In the genomic region with DNA sequence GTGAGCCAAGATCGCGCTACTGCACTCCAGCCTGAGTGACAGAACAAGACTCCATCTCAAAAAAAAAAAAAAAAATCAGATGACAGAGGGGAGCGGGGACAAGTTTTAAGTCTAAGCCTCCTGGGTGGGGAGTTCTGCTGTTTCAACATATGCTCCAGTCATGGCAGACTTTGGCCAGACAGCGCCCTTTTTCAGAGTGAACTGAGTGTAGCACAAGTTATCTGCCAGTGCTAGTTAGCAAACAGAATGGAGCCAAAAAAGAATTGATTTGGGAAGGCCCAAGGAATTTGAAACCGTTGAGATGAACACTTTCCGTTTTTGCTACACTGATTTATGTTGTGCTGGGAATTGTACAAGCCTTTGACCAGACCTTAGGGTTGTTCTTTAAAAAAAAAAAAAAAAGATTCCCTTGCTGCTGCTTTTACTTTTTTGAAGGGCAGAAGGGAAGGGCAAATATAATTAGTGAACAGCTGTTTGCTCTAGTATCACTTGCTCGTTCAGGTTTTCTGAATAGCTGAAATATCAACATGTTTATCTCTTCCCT, we compare ENCODE assay signal across 8 cellular contexts. TPM values are rescaled to one million over a fixed set of nuclear protein-coding genes. Genes with fewer than 3 reads are reported as not detected.
DNase-seq lines count a peak whose midpoint lies in the region; ATAC-seq, FAIRE-seq and TF ChIP-seq lines count a peak whose summit lies in the region.

No MANE protein-coding gene starts in this region.

- WGBS in body of pancreas, 2 donors, result 5 to 11% methylated on average over 7 of the region's 7 CpGs
- 47 to 58% methylated on average over 7 of the region's 7 CpGs for WGBS in thyroid gland, 2 donors

- H3K4me3 ChIP-seq in body of pancreas (no peak overlapping the region), thyroid gland (replicated peaks in 1 of 3) (no peak overlapping the region)

- intact Hi-C loops in body of pancreas (cut with DNase I) (no loop called here), thyroid gland (cut with DNase I) (loop anchor here (5.0 kb wide), 1 partner anchor 34 kb away; no protein-coding TSS in a partner anchor)

- TF ChIP-seq CTCF in body of pancreas (IDR thresholded peaks at IDR 0.05) (peak in 3 of 7 experiments; percentile 20 to 26 (median 24)), thyroid gland (IDR thresholded peaks at IDR 0.05) (no peak)

- DNase-seq in NCI-H2029 (lab: John Stamatoyannopoulos, UW) (peak; percentile 23), NCI-H2029 treated with DMSO at 0.1 percent for 48 hours (lab: John Stamatoyannopoulos, UW) (no peak), body of pancreas (peak; percentile 64 to 81 (median 78)), left kidney (ENCODE audit: low read depth, low spot score) (peak; percentile 31), thyroid gland (no peak), HTR-8/SVneo (ENCODE audit: insufficient read length, low spot score) (no peak), T-helper 9 cell (no peak)

- H3K27ac ChIP-seq in body of pancreas (peak overlapping the region; percentile 83 to 98 (median 96)), thyroid gland (peak overlapping the region; percentile 96 to 97 (median 97))

- ATAC-seq in body of pancreas (peak; percentile 63), GM19395 (IDR thresholded peaks at IDR 0.05; ENCODE audit: unreplicated experiment) (no peak)

- no peak for FAIRE-seq in HTR-8/SVneo (lab: Jason Lieb, UNC)

- TF ChIP-seq POLR2A in body of pancreas (IDR thresholded peaks at IDR 0.05) (peak in 1 of 3 donors; percentile 11), thyroid gland (IDR thresholded peaks at IDR 0.05) (no peak)

- H3K27me3 ChIP-seq in body of pancreas (no peaks in the 10 kb centered on the region), thyroid gland (no peaks in the 10 kb centered on the region)

- H3K36me3 ChIP-seq in body of pancreas (replicated peaks in 1 of 2; ENCODE audit: insufficient read depth in 1 of 2, low read depth in 2 of 2) (no peaks in the 10 kb centered on the region), thyroid gland (no peaks in the 10 kb centered on the region)

- H3K9me3 ChIP-seq in body of pancreas, result no peaks in the 10 kb centered on the region
- H3K9me3 ChIP-seq in thyroid gland, result no peaks in the 10 kb centered on the region

- H3K4me1 ChIP-seq in body of pancreas (peaks cover 89% of the 10 kb centered on the region), thyroid gland (peaks cover 83 to 88% of the 10 kb centered on the region in 2 donors)

RNA-seq across cellular contexts. Expression of a gene that starts 5.7 kb away (rescaled TPM):
- total RNA-seq in body of pancreas (100 to 1,000 TPM; 143 to 148 TPM), thyroid gland (100 to 1,000 TPM; 191 to 479 (median 365) TPM)

RNA-seq across cellular contexts. Expression of a gene that starts 34.1 kb away (rescaled TPM):
- total RNA-seq in body of pancreas (100 to 1,000 TPM; 108 to 169 TPM), thyroid gland (100 to 1,000 TPM; 205 to 504 (median 440) TPM)

RNA-seq across cellular contexts. Expression of a gene that starts 35.3 kb away (rescaled TPM):
- total RNA-seq in body of pancreas (1 to 10 TPM; 2.0 to 2.9 TPM), thyroid gland (1 to 10 TPM in 3 of 4 donors, under 1 TPM in 1; 0.83 to 9.7 (median 2.2) TPM)

Comparison
In these comparisons a context has a peak if more than half of its experiments do, and no peak if none do; other contexts are left out.
1. DNase-seq: peak in NCI-H2029 (single experiment), body of pancreas (4 of 4) and left kidney (single experiment); none in NCI-H2029 treated with DMSO at 0.1 percent for 48 hours (single experiment), thyroid gland (0 of 2), HTR-8/SVneo (single experiment) and T-helper 9 cell (single experiment).